7 cellular contexts compared by ENCODE assay signal in the genomic region with DNA sequence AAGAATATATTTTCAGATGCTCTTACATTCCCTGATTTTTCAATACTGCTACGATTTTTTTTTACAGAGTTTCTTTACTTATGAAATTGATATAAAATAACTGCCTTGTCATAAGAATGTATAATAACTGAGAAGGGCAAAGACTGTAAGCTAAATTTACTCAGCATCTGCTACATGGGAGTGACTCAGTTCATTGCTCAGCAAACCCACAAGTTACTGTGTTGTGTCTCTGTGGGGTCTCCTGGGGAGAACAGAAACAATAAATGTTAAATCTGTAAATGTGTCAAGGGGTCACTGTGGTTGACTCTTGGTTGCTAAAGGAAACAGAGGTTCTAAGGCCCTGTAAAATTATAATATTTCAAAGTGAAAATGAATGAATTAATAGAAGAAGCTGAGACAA.
DNase-seq lines count a peak whose midpoint lies in the region; ATAC-seq lines count a peak whose summit lies in the region.

No MANE protein-coding gene starts in this region.

- H3K4me3 ChIP-seq in SJCRH30 (no peak overlapping the region), skeletal muscle satellite cell (ENCODE audit: low read length) (peak overlapping the region; percentile 14)

- DNase-seq in SJCRH30 (peak in 1 of 2 experiments; percentile 30), DMS79 (lab: John Stamatoyannopoulos, UW) (no peak)

- H3K27me3 ChIP-seq in SJCRH30 (no peaks in the 10 kb centered on the region), skeletal muscle satellite cell (ENCODE audit: control insufficient read depth, insufficient read depth, low read length) (peaks cover 11% of the 10 kb centered on the region)

- no peaks in the 10 kb centered on the region for H3K36me3 ChIP-seq in SJCRH30
- H3K36me3 ChIP-seq in skeletal muscle satellite cell (ENCODE audit: insufficient read depth, low read length) = no peaks in the 10 kb centered on the region

- H3K4me2 ChIP-seq in skeletal muscle satellite cell (ENCODE audit: low read length) = peak overlapping the region; percentile 59

- H3K9me3 ChIP-seq in SJCRH30 (replicated peaks) (no peaks in the 10 kb centered on the region), skeletal muscle satellite cell (replicated peaks; ENCODE audit: low read length) (no peaks in the 10 kb centered on the region)

- peak overlapping the region; percentile 52 for H3K27ac ChIP-seq in SJCRH30

- peaks cover 19% of the 10 kb centered on the region for H3K4me1 ChIP-seq in SJCRH30
- H3K4me1 ChIP-seq in skeletal muscle satellite cell (ENCODE audit: control insufficient read depth, insufficient read depth, low read length) = peaks cover 17% of the 10 kb centered on the region

- H3K9ac ChIP-seq in skeletal muscle satellite cell (ENCODE audit: low read depth, low read length) = peak overlapping the region; percentile 66

- ATAC-seq in GM18873 (IDR thresholded peaks at IDR 0.05; ENCODE audit: low FRiP score, unreplicated experiment) = peak; percentile 49
- ATAC-seq in HG02884 (IDR thresholded peaks at IDR 0.05; ENCODE audit: unreplicated experiment) = peak; percentile 60
- no peak for ATAC-seq in GM21367 (IDR thresholded peaks at IDR 0.05; ENCODE audit: unreplicated experiment)
- ATAC-seq in HG02763 (IDR thresholded peaks at IDR 0.05; ENCODE audit: unreplicated experiment) = no peak

Comparison
In these comparisons a context has a peak if more than half of its experiments do, and no peak if none do; other contexts are left out.
1. ATAC-seq: peak in GM18873 (single experiment) and HG02884 (single experiment); none in GM21367 (single experiment) and HG02763 (single experiment).